ENCODE assay signal across 8 cellular contexts in genomic region chr17:56834380-56835258, GRCh38. TPM values are rescaled to one million over a fixed set of nuclear protein-coding genes. Genes with fewer than 3 reads are reported as not detected.
DNase-seq lines count a peak whose midpoint lies in the region; ATAC-seq and TF ChIP-seq lines count a peak whose summit lies in the region.

No MANE protein-coding gene starts in this region.

- peak overlapping the region; percentile 92 to 96 (median 94) for H3K27ac Mint-ChIP-seq in CD4-positive, alpha-beta memory T cell
- H3K27ac Mint-ChIP-seq in activated naive CD8-positive, alpha-beta T cell treated with anti-CD3 and anti-CD28 coated beads for 36 hours, result peak overlapping the region; percentile 87

- H3K4me3 ChIP-seq in CD4-positive, alpha-beta memory T cell (ENCODE audit: low read length in 2 of 2), result peak overlapping the region; percentile 49 to 88
- H3K4me3 ChIP-seq in retinal pigment epithelial cell (ENCODE audit: low read length), result peak overlapping the region; percentile 60

- H3K9me3 Mint-ChIP-seq in CD4-positive, alpha-beta memory T cell, result no peaks in the 10 kb centered on the region
- no peaks in the 10 kb centered on the region for H3K9me3 Mint-ChIP-seq in activated naive CD8-positive, alpha-beta T cell treated with anti-CD3 and anti-CD28 coated beads for 36 hours

- no peaks in the 10 kb centered on the region for H3K9me3 ChIP-seq in CD4-positive, alpha-beta memory T cell (ENCODE audit: control insufficient read depth in 1 of 2, low read length in 2 of 2)

- no peaks in the 10 kb centered on the region for H3K27me3 Mint-ChIP-seq in CD4-positive, alpha-beta memory T cell
- H3K27me3 Mint-ChIP-seq in activated naive CD8-positive, alpha-beta T cell treated with anti-CD3 and anti-CD28 coated beads for 36 hours, result no peaks in the 10 kb centered on the region

- intact Hi-C loops in CD4-positive, alpha-beta memory T cell (cut with micrococcal nuclease), result loop anchor here (2.0 to 5.0 kb wide), 6 partner anchors 128 to 1866 kb away; partner anchors contain the start of genes COIL, COX11, MSI2 and SRSF1
- intact Hi-C loops in left ventricle myocardium superior (cut with micrococcal nuclease), result no loop called here

- CTCF ChIA-PET in CD4-positive, alpha-beta memory T cell (lab: Charles Lee; ENCODE audit: partially characterized antibody), result interaction anchor here (0.8 to 4.0 kb wide), 6 partner anchors 8 to 105 kb away, joined by 3 to 38 read pairs (median 4); no protein-coding TSS in a partner anchor

- H3K27ac ChIP-seq in CD4-positive, alpha-beta memory T cell (ENCODE audit: low read depth, low read length), result peak overlapping the region; percentile 79

- ATAC-seq in GM19463 (IDR thresholded peaks at IDR 0.05; ENCODE audit: unreplicated experiment) (peak; percentile 20), left ventricle myocardium superior (peak; percentile 21)

- no peak for TF ChIP-seq CTCF in retinal pigment epithelial cell (conservative IDR thresholded peaks at IDR 0.05; ENCODE audit: low read depth, low read length)

- peaks cover 5 to 19% of the 10 kb centered on the region in 2 donors for H3K36me3 Mint-ChIP-seq in CD4-positive, alpha-beta memory T cell
- H3K36me3 Mint-ChIP-seq in activated naive CD8-positive, alpha-beta T cell treated with anti-CD3 and anti-CD28 coated beads for 36 hours, result peaks cover 32% of the 10 kb centered on the region

- H3K27me3 ChIP-seq in CD4-positive, alpha-beta memory T cell (ENCODE audit: insufficient read depth, low read length), result no peaks in the 10 kb centered on the region

- H3K36me3 ChIP-seq in CD4-positive, alpha-beta memory T cell (ENCODE audit: insufficient read depth, low read length), result no peaks in the 10 kb centered on the region

- peak; percentile 70 to 79 (median 71) for DNase-seq in CD4-positive, alpha-beta memory T cell
- DNase-seq in HT-29 (ENCODE audit: low spot score) (peak; percentile 79), SK-N-DZ (ENCODE audit: low spot score) (peak; percentile 80), left ventricle myocardium superior (peak; percentile 64), retinal pigment epithelial cell (ENCODE audit: low read depth) (no peak), kidney glomerular epithelial cell (lab: John Stamatoyannopoulos, UW) (no peak)
- DNase-seq in activated naive CD8-positive, alpha-beta T cell treated with anti-CD3 and anti-CD28 coated beads for 36 hours, result peak; percentile 74

- H3K4me3 Mint-ChIP-seq in CD4-positive, alpha-beta memory T cell, result peak overlapping the region; percentile 95 to 98 (median 96)
- peak overlapping the region; percentile 89 for H3K4me3 Mint-ChIP-seq in activated naive CD8-positive, alpha-beta T cell treated with anti-CD3 and anti-CD28 coated beads for 36 hours

- peaks cover 42 to 74% (median 60%) of the 10 kb centered on the region in 4 donors for H3K4me1 Mint-ChIP-seq in CD4-positive, alpha-beta memory T cell
- peaks cover 56% of the 10 kb centered on the region for H3K4me1 Mint-ChIP-seq in activated naive CD8-positive, alpha-beta T cell treated with anti-CD3 and anti-CD28 coated beads for 36 hours

- POLR2A ChIA-PET in CD4-positive, alpha-beta memory T cell (lab: Charles Lee; ENCODE audit: partially characterized antibody), result interaction anchor here (0.6 to 3.1 kb wide), 20 partner anchors 8 to 251 kb away, joined by 3 to 31 read pairs (median 4); partner anchors contain the start of genes AKAP1 and SCPEP1

- peaks cover 73% of the 10 kb centered on the region for H3K4me1 ChIP-seq in CD4-positive, alpha-beta memory T cell (ENCODE audit: insufficient read depth, low read length)

RNA-seq across cellular contexts. Expression of gene DGKE, which starts 0.7 kb away (rescaled TPM):
- total RNA-seq in CD4-positive, alpha-beta memory T cell, result 10 to 100 TPM; 36.7 to 37.7 TPM
- polyA plus RNA-seq in CD4-positive, alpha-beta memory T cell, result 1 to 10 TPM; 4.3 to 7.2 TPM
- total RNA-seq in HT-29 (2014; rRNA removed; shearing (Covaris generic)), result 4.4 and 10.2 TPM in 2 replicates
- 7.2 TPM in 2 replicates for polyA plus RNA-seq in SK-N-DZ (2014; cell fraction: cytosol; rRNA removed)
- polyA plus RNA-seq in SK-N-DZ (2014; cell fraction: nucleus; rRNA removed), result 14.2 and 15.5 TPM in 2 replicates
- 10 to 100 TPM; 25.8 to 27.1 TPM for total RNA-seq in activated naive CD8-positive, alpha-beta T cell treated with anti-CD3 and anti-CD28 coated beads for 36 hours
- 3.6 TPM for total RNA-seq in left ventricle myocardium superior

RNA-seq across cellular contexts. Expression of gene C17orf67, which starts 0.9 kb away (rescaled TPM):
- 10 to 100 TPM in 1 of 2 experiments, 1 to 10 TPM in 1; 9.5 to 11.2 TPM for total RNA-seq in CD4-positive, alpha-beta memory T cell
- polyA plus RNA-seq in CD4-positive, alpha-beta memory T cell, result 1 to 10 TPM in 1 of 2 donors, under 1 TPM in 1; 0.81 to 2.9 TPM
- total RNA-seq in HT-29 (2014; rRNA removed; shearing (Covaris generic)), result 0.81 and 1.7 TPM in 2 replicates
- polyA plus RNA-seq in SK-N-DZ (2014; cell fraction: cytosol; rRNA removed), result 0.36 and 0.50 TPM in 2 replicates
- 0.44 and 1.7 TPM in 2 replicates for polyA plus RNA-seq in SK-N-DZ (2014; cell fraction: nucleus; rRNA removed)
- total RNA-seq in activated naive CD8-positive, alpha-beta T cell treated with anti-CD3 and anti-CD28 coated beads for 36 hours, result 1 to 10 TPM; 1.5 TPM
- 1.1 TPM for total RNA-seq in left ventricle myocardium superior

Comparison
In these comparisons a context has a peak if more than half of its experiments do, and no peak if none do; other contexts are left out.
1. DNase-seq: peak in CD4-positive, alpha-beta memory T cell (5 of 5), HT-29 (single experiment), SK-N-DZ (single experiment), activated naive CD8-positive, alpha-beta T cell treated with anti-CD3 and anti-CD28 coated beads for 36 hours (single experiment) and left ventricle myocardium superior (single experiment); none in retinal pigment epithelial cell (single experiment) and kidney glomerular epithelial cell (single experiment).